In genomic region chr2:240831594-240832204, GRCh38 we compare ENCODE assay signal across 10 cellular contexts. TPM values are rescaled to one million over a fixed set of nuclear protein-coding genes. Genes with fewer than 3 reads are reported as not detected.
DNase-seq lines count a peak whose midpoint lies in the region; ATAC-seq, FAIRE-seq and TF ChIP-seq lines count a peak whose summit lies in the region.
"Had no signal": no experiment of that assay in that cellular context is flagged by ENCODE, and none has a peak within 500 bp of the region (broad histone marks: within the 10 kb centered on the region; RNA-seq: fewer than 3 reads in every experiment).

No MANE protein-coding gene starts in this region.

- H3K79me2 ChIP-seq in GM12878 (ENCODE audit: control insufficient read depth, insufficient read depth, low read length), result no peaks in the 10 kb centered on the region

- no peaks in the 10 kb centered on the region for H3K9me3 Mint-ChIP-seq in MCF 10A (ENCODE audit: unreplicated experiment)

- H3K4me2 ChIP-seq in GM12878 (ENCODE audit: control insufficient read depth, insufficient read depth), result peak overlapping the region; percentile 11; the same call in 1 of the 2 replicates

- no peak for TF ChIP-seq RAD21 in GM12878 (IDR thresholded peaks at IDR 0.05; ENCODE audit: insufficient read depth, low read depth, low read length)

- H3K4me3 ChIP-seq in breast epithelium (peak overlapping the region in 2 of 3 donors; percentile 38 to 47), GM12878 (no peak overlapping the region), lower lobe of right lung (peak overlapping the region; percentile 32), tibial nerve (peak overlapping the region; percentile 0 to 31 (median 16))

- no peaks in the 10 kb centered on the region for H3K36me3 ChIP-seq in breast epithelium
- H3K36me3 ChIP-seq in GM12878 (ENCODE audit: control insufficient read depth in 2 of 2, insufficient read depth in 2 of 2, low read length in 1 of 2), result no peaks in the 10 kb centered on the region
- H3K36me3 ChIP-seq in lower lobe of right lung, result no peaks in the 10 kb centered on the region
- no peaks in the 10 kb centered on the region for H3K36me3 ChIP-seq in tibial nerve

- H3K36me3 Mint-ChIP-seq in MCF 10A (ENCODE audit: insufficient read depth, unreplicated experiment), result no peaks in the 10 kb centered on the region

- TF ChIP-seq CTCF in breast epithelium (IDR thresholded peaks at IDR 0.05), result no peak
- TF ChIP-seq CTCF in MCF 10A (IDR thresholded peaks at IDR 0.05; ENCODE audit: unreplicated experiment), result no peak
- no peak for TF ChIP-seq CTCF in GM12878 (IDR thresholded peaks at IDR 0.05 in 2 of 3, conservative IDR thresholded peaks at IDR 0.05 in 1 of 3; ENCODE audit: control insufficient read depth in 2 of 3, extremely low read depth in 1 of 3, insufficient read depth in 1 of 3, low read depth in 3 of 3, low read length in 3 of 3)
- TF ChIP-seq CTCF in lower lobe of right lung (IDR thresholded peaks at IDR 0.05), result no peak
- TF ChIP-seq CTCF in tibial nerve (IDR thresholded peaks at IDR 0.05), result no peak

- H3K27ac Mint-ChIP-seq in MCF 10A (ENCODE audit: low read depth, unreplicated experiment), result no peak overlapping the region

- peaks cover 2 to 23% of the 10 kb centered on the region in 2 donors for H3K27me3 ChIP-seq in breast epithelium
- H3K27me3 ChIP-seq in GM12878 (replicated peaks in 1 of 2; ENCODE audit: control insufficient read depth in 2 of 2, insufficient read depth in 2 of 2, low read length in 1 of 2), result no peaks in the 10 kb centered on the region; a peak in 1 of 4 replicates
- H3K27me3 ChIP-seq in lower lobe of right lung (ENCODE audit: low read depth), result peaks cover 61% of the 10 kb centered on the region
- H3K27me3 ChIP-seq in tibial nerve, result peaks cover 0 to 50% of the 10 kb centered on the region in 2 donors

- H2AFZ ChIP-seq in GM12878 (ENCODE audit: control insufficient read depth, low read depth, low read length), result no peak overlapping the region; the same call in 1 of the 2 replicates

- no peaks in the 10 kb centered on the region for H4K20me1 ChIP-seq in GM12878 (ENCODE audit: control insufficient read depth, insufficient read depth)

- H3K4me3 Mint-ChIP-seq in MCF 10A (ENCODE audit: unreplicated experiment), result no peak overlapping the region

- TF ChIP-seq EP300 in GM12878 (IDR thresholded peaks at IDR 0.05; ENCODE audit: borderline replicate concordance in 1 of 2, control insufficient read depth in 1 of 2, low read depth in 2 of 2, low read length in 2 of 2) (no peak), tibial nerve (IDR thresholded peaks at IDR 0.05) (no peak)

- WGBS in GM12878 (ENCODE audit: insufficient coverage, insufficient replicate concordance, low lambda C conversion rate, missing lambda C conversion rate), result 51% methylated on average over 27 of the region's 27 CpGs
- 10 to 15% methylated on average over 26 to 27 of the region's 27 CpGs for WGBS in tibial nerve, 2 donors

- intact Hi-C loops in breast epithelium (cut with DNase I; ENCODE audit: low total_unique reads) (no loop called here), MCF 10A (cut with micrococcal nuclease) (no loop called here), GM12878 (cut with micrococcal nuclease; ENCODE audit: unreplicated experiment) (no loop called here), lower lobe of right lung (cut with DNase I) (no loop called here)

- in situ Hi-C loops in GM12878 (cut with MboI), result loop anchor here (25.0 kb wide), 1 partner anchor 319 kb away; no protein-coding TSS in a partner anchor

- DNase-seq in breast epithelium (ENCODE audit: low spot score in 2 of 2), result no peak
- no peak for DNase-seq in MCF 10A (ENCODE audit: unreplicated experiment)
- no peak for DNase-seq in GM12878 (ENCODE audit: low read depth, low spot score)
- DNase-seq in lower lobe of right lung, result no peak
- DNase-seq in tibial nerve (ENCODE audit: low spot score in 2 of 2), result no peak
- no peak for DNase-seq in epidermal melanocyte (ENCODE audit: insufficient read length, low spot score)
- DNase-seq in medulla oblongata (ENCODE audit: extremely low spot score), result no peak

- H3K27me3 Mint-ChIP-seq in MCF 10A (ENCODE audit: insufficient read depth, unreplicated experiment), result peaks cover 55% of the 10 kb centered on the region

- BruUV-seq in MCF 10A (replicated peaks; lab: Mats Ljungman, UMichigan) (no TSS peak), GM12878 (replicated peaks; lab: Mats Ljungman, UMichigan) (no TSS peak)

- no peaks in the 10 kb centered on the region for H3K4me1 Mint-ChIP-seq in MCF 10A (ENCODE audit: insufficient read depth, unreplicated experiment)

- POLR2A ChIA-PET in MCF 10A (lab: Yijun Ruan, JAX), result no interaction called here
- POLR2A ChIA-PET in GM12878 (lab: Charles Lee), result no interaction called here

- CTCF ChIA-PET in MCF 10A (lab: Yijun Ruan, JAX), result no interaction called here
- CTCF ChIA-PET in GM12878 (lab: Yijun Ruan, JAX), result no interaction called here

- H3K9me3 ChIP-seq in breast epithelium (no peaks in the 10 kb centered on the region), GM12878 (replicated peaks; ENCODE audit: control insufficient read depth, insufficient read depth, low read length) (no peaks in the 10 kb centered on the region; the same call in 2 of the 3 replicates), lower lobe of right lung (no peaks in the 10 kb centered on the region), tibial nerve (peaks cover 0 to 2% (median 0%) of the 10 kb centered on the region in 4 donors)

- FAIRE-seq in GM12878 (lab: Jason Lieb, UNC), result no peak

- no peak overlapping the region for H3K9ac ChIP-seq in GM12878 (ENCODE audit: control insufficient read depth, insufficient read depth, low read length)

- no peak for ATAC-seq in GM12878
- ATAC-seq in lower lobe of right lung, result peak in 1 of 2 donors; percentile 7
- ATAC-seq in GM21515 (IDR thresholded peaks at IDR 0.05; ENCODE audit: unreplicated experiment), result no peak

- H3K27ac ChIP-seq in breast epithelium (no peak overlapping the region), GM12878 (ENCODE audit: control insufficient read depth, insufficient read depth) (no peak overlapping the region), lower lobe of right lung (no peak overlapping the region), tibial nerve (no peak overlapping the region)

- TF ChIP-seq POLR2A in breast epithelium (IDR thresholded peaks at IDR 0.05) (no peak), GM12878 (IDR thresholded peaks at IDR 0.05; ENCODE audit: low read depth, low read length) (no peak), tibial nerve (IDR thresholded peaks at IDR 0.05) (no peak)

- SMC1A ChIA-PET in GM12878 (lab: Charles Lee; ENCODE audit: uncharacterized antibody, unreplicated experiment), result no interaction called here

- RAD21 ChIA-PET in GM12878 (lab: Charles Lee; ENCODE audit: unreplicated experiment), result no interaction called here

- H3K4me1 ChIP-seq in breast epithelium (peaks cover 0 to 8% of the 10 kb centered on the region in 2 donors), GM12878 (ENCODE audit: control insufficient read depth, insufficient read depth, low read length) (no peaks in the 10 kb centered on the region), lower lobe of right lung (peaks cover 8% of the 10 kb centered on the region), tibial nerve (peaks cover 0 to 14% (median 7%) of the 10 kb centered on the region in 4 donors)

TF ChIP-seq in GM12878, 131 proteins besides CTCF, POLR2A, EP300 and RAD21 (continues in another document):
- TF ChIP-seq KDM1A (IDR thresholded peaks at IDR 0.05; ENCODE audit: borderline replicate concordance), result no peak

RNA-seq across cellular contexts. Expression of gene KIF1A, which starts 11.7 kb away (rescaled TPM):
- total RNA-seq in breast epithelium (under 1 TPM in 2 of 3 donors, not detected in 1; under 0.01 to 0.29 TPM), MCF 10A (2022) (not detected in 2 replicates), GM12878 (2014; rRNA removed) (0.06 TPM in 1 of 2 replicates, not detected in the other), GM12878 (2014; rRNA removed; fragmentation: Illumina TruSeq; extraction: Trizol) (not detected in 2 replicates), GM12878 (2021) (0.51 and 0.95 TPM in 2 replicates), lower lobe of right lung (0.24 TPM), tibial nerve (10 to 100 TPM; 31.9 to 82.2 (median 45.3) TPM)
- total RNA-seq in GM12878 (2013; cell fraction: nucleolus; rRNA removed), result not detected in 2 replicates
- polyA plus RNA-seq in GM12878 (2011; ENCODE audit: low read depth), result 0.42 TPM
- polyA plus RNA-seq in GM12878 (2011; rRNA removed) (not detected in 2 replicates), GM12878 (2014; fragmentation: Illumina TruSeq; extraction: Trizol) (not detected in 2 replicates), GM12878 (2014; fragmentation: Nextera tagmentation; extraction: Ambion mirVana) (not detected), GM12878 (2014; rRNA removed) (0.04 TPM in 1 of 2 replicates, not detected in the other), GM12878 (2016; fragmentation: Nextera tagmentation; extraction: Ambion mirVana) (under 1 TPM; 0.04 to 0.18 TPM)
- polyA plus RNA-seq in GM12878 (2011; cell fraction: cytosol; rRNA removed), result 0.03 and 0.05 TPM in 2 replicates
- 0.13 and 0.31 TPM in 2 replicates for polyA plus RNA-seq in GM12878 (2011; cell fraction: nucleus; rRNA removed)
- polyA plus RNA-seq in GM12878 (2012), result 0.11 and 0.23 TPM in 2 replicates
- not detected in 2 replicates for polyA minus RNA-seq in GM12878 (2011; rRNA and poly(A)+ RNA removed)
- polyA minus RNA-seq in GM12878 (2011; cell fraction: cytosol; rRNA and poly(A)+ RNA removed), result not detected in 2 replicates
- 0.19 TPM in 1 of 2 replicates, not detected in the other for polyA minus RNA-seq in GM12878 (2011; cell fraction: nucleus; rRNA and poly(A)+ RNA removed)

RNA-seq across cellular contexts. Expression of gene AGXT, which starts 36.9 kb away (rescaled TPM):
- total RNA-seq in breast epithelium (under 1 TPM in 1 of 3 donors, not detected in 2; under 0.01 TPM), MCF 10A (2022) (not detected in 2 replicates), GM12878 (2014; rRNA removed) (not detected in 2 replicates), GM12878 (2014; rRNA removed; fragmentation: Illumina TruSeq; extraction: Trizol) (not detected in 2 replicates), GM12878 (2021) (0.18 and 0.19 TPM in 2 replicates), lower lobe of right lung (not detected), tibial nerve (under 1 TPM in 1 of 4 donors, not detected in 3; 0.30 TPM)
- not detected in 2 replicates for total RNA-seq in GM12878 (2013; cell fraction: nucleolus; rRNA removed)
- not detected for polyA plus RNA-seq in GM12878 (2011; ENCODE audit: low read depth)
- polyA plus RNA-seq in GM12878 (2011; rRNA removed) (not detected in 2 replicates), GM12878 (2014; fragmentation: Illumina TruSeq; extraction: Trizol) (not detected in 2 replicates), GM12878 (2014; fragmentation: Nextera tagmentation; extraction: Ambion mirVana) (not detected), GM12878 (2014; rRNA removed) (not detected in 2 replicates), GM12878 (2016; fragmentation: Nextera tagmentation; extraction: Ambion mirVana) (not detected)
- polyA plus RNA-seq in GM12878 (2011; cell fraction: cytosol; rRNA removed), result not detected in 2 replicates
- polyA plus RNA-seq in GM12878 (2011; cell fraction: nucleus; rRNA removed), result not detected in 2 replicates
- not detected in 2 replicates for polyA plus RNA-seq in GM12878 (2012)
- polyA minus RNA-seq in GM12878 (2011; rRNA and poly(A)+ RNA removed), result not detected in 2 replicates
- not detected in 2 replicates for polyA minus RNA-seq in GM12878 (2011; cell fraction: cytosol; rRNA and poly(A)+ RNA removed)
- not detected in 2 replicates for polyA minus RNA-seq in GM12878 (2011; cell fraction: nucleus; rRNA and poly(A)+ RNA removed)
- total RNA-seq: Daoy, renal cortical epithelial cell had no signal

Comparison
In these comparisons a context has a peak if more than half of its experiments do, and no peak if none do; other contexts are left out.
1. RNA of gene KIF1A, which starts 11.7 kb away (total RNA-seq): 31.9 to 82.2 TPM in tibial nerve; 0.24 TPM in lower lobe of right lung (single experiment), 0.06 to 0.95 TPM in GM12878, not detected in MCF 10A and under 0.01 to 0.29 TPM in breast epithelium; every median in the first group is over 10 times any median in the second.